In genomic region chr18:75247601-75248421, GRCh38 we compare ENCODE assay signal across 8 cellular contexts. TPM values are rescaled to one million over a fixed set of nuclear protein-coding genes. Genes with fewer than 3 reads are reported as not detected.
DNase-seq lines count a peak whose midpoint lies in the region; ATAC-seq, FAIRE-seq and TF ChIP-seq lines count a peak whose summit lies in the region.

No MANE protein-coding gene starts in this region.

- peaks cover 23% of the 10 kb centered on the region for H3K4me1 ChIP-seq in SJSA1 (replicated peaks)
- peaks cover 27% of the 10 kb centered on the region for H3K4me1 ChIP-seq in endothelial cell of umbilical vein (ENCODE audit: control insufficient read depth, extremely low read depth, insufficient read depth, low read length)

- peak overlapping the region; percentile 83 for H2AFZ ChIP-seq in endothelial cell of umbilical vein (ENCODE audit: low read depth, low read length)

- CTCF ChIA-PET in endothelial cell of umbilical vein (lab: Charles Lee), result interaction anchor here (1.0 to 1.2 kb wide), 3 partner anchors 33 to 352 kb away, joined by 3 to 4 read pairs (median 3); no protein-coding TSS in a partner anchor

- peaks cover 50 to 58% of the 10 kb centered on the region in 2 donors for H3K4me1 Mint-ChIP-seq in natural killer cell treated with Interleukin-12 subunit alpha and Interleukin-12 subunit beta and Interleukin-15 and Interleukin-18, amount 100 ng/mL, for 72 hours (ENCODE audit: low read depth in 2 of 2)

- H4K20me1 ChIP-seq in endothelial cell of umbilical vein (replicated peaks; ENCODE audit: control insufficient read depth, extremely low read depth, insufficient read depth, low read length), result no peaks in the 10 kb centered on the region

- DNase-seq in A172 (ENCODE audit: low spot score) (peak; percentile 27), GM10266 (ENCODE audit: extremely low spot score) (peak; percentile 44), SJSA1 (ENCODE audit: low read depth in 1 of 2, low spot score in 2 of 2) (peak in 1 of 2 experiments; percentile 84), endothelial cell of umbilical vein (ENCODE audit: low read depth, low spot score) (peak; percentile 86), germinal center (ENCODE audit: low spot score) (no peak), epidermal melanocyte (ENCODE audit: insufficient read length, low spot score) (no peak)
- no peak for DNase-seq in natural killer cell treated with Interleukin-12 subunit alpha and Interleukin-12 subunit beta and Interleukin-15 and Interleukin-18, amount 100 ng/mL, for 72 hours (ENCODE audit: low spot score)

- peak; percentile 55 for ATAC-seq in HG03103 (IDR thresholded peaks at IDR 0.05; ENCODE audit: low read depth, unreplicated experiment)
- peak in 1 of 2 donors; percentile 54 for ATAC-seq in natural killer cell treated with Interleukin-12 subunit alpha and Interleukin-12 subunit beta and Interleukin-15 and Interleukin-18, amount 100 ng/mL, for 72 hours

- peak overlapping the region; percentile 76 to 93 for H3K27ac Mint-ChIP-seq in natural killer cell treated with Interleukin-12 subunit alpha and Interleukin-12 subunit beta and Interleukin-15 and Interleukin-18, amount 100 ng/mL, for 72 hours

- no peaks in the 10 kb centered on the region for H3K36me3 Mint-ChIP-seq in natural killer cell treated with Interleukin-12 subunit alpha and Interleukin-12 subunit beta and Interleukin-15 and Interleukin-18, amount 100 ng/mL, for 72 hours

- no peaks in the 10 kb centered on the region for H3K27me3 ChIP-seq in SJSA1 (replicated peaks)
- H3K27me3 ChIP-seq in endothelial cell of umbilical vein (ENCODE audit: control insufficient read depth in 2 of 2, insufficient read depth in 2 of 2, low read length in 2 of 2), result no peaks in the 10 kb centered on the region

- H3K4me3 Mint-ChIP-seq in natural killer cell treated with Interleukin-12 subunit alpha and Interleukin-12 subunit beta and Interleukin-15 and Interleukin-18, amount 100 ng/mL, for 72 hours, result peak overlapping the region; percentile 86

- H3K27me3 Mint-ChIP-seq in natural killer cell treated with Interleukin-12 subunit alpha and Interleukin-12 subunit beta and Interleukin-15 and Interleukin-18, amount 100 ng/mL, for 72 hours, result no peaks in the 10 kb centered on the region

- TSS peak; percentile 36 for BruUV-seq in endothelial cell of umbilical vein (replicated peaks; lab: Mats Ljungman, UMichigan)

- H3K4me2 ChIP-seq in endothelial cell of umbilical vein (ENCODE audit: insufficient read depth, low read length), result peak overlapping the region; percentile 95

- peaks cover 15% of the 10 kb centered on the region for H3K79me2 ChIP-seq in endothelial cell of umbilical vein (ENCODE audit: control insufficient read depth, insufficient read depth, low read length)

- FAIRE-seq in endothelial cell of umbilical vein (lab: Jason Lieb, UNC), result peak; percentile 76

- POLR2A ChIA-PET in endothelial cell of umbilical vein (lab: Charles Lee), result no interaction called here

- no peaks in the 10 kb centered on the region for H3K9me3 ChIP-seq in SJSA1 (replicated peaks)
- H3K9me3 ChIP-seq in endothelial cell of umbilical vein (replicated peaks; ENCODE audit: control insufficient read depth, insufficient read depth, low read length), result no peaks in the 10 kb centered on the region

- dilution Hi-C loops in endothelial cell of umbilical vein (cut with MboI; ENCODE audit: extremely low pct_ligation_motif_present, low sequenced_read_pairs), result no loop called here

- no peak for TF ChIP-seq POLR2A in endothelial cell of umbilical vein (IDR thresholded peaks at IDR 0.05; ENCODE audit: low read depth, low read length)

- TF ChIP-seq CTCF in GM10266 (IDR thresholded peaks at IDR 0.05; ENCODE audit: control insufficient read depth, insufficient read depth, low read depth, missing control alignments) (no peak), endothelial cell of umbilical vein (IDR thresholded peaks at IDR 0.05; ENCODE audit: extremely low read depth in 1 of 2, insufficient read depth in 1 of 2, low read depth in 1 of 2, low read length in 2 of 2) (no peak)

- H3K4me3 ChIP-seq in SJSA1 (peak overlapping the region; percentile 34), endothelial cell of umbilical vein (replicated peaks in 1 of 3; ENCODE audit: insufficient read depth in 1 of 3, low read depth in 1 of 3, low read length in 3 of 3) (peak overlapping the region; percentile 8 to 79 (median 61))

- H3K36me3 ChIP-seq in SJSA1 (no peaks in the 10 kb centered on the region), endothelial cell of umbilical vein (ENCODE audit: control insufficient read depth in 2 of 2, extremely low read depth in 1 of 2, insufficient read depth in 2 of 2, low read length in 2 of 2) (no peaks in the 10 kb centered on the region)

- intact Hi-C loops in endothelial cell of umbilical vein (cut with micrococcal nuclease), result loop anchor here (1.0 kb wide), 4 partner anchors 10 to 39 kb away; partner anchors contain the start of gene PTGR3

- no peaks in the 10 kb centered on the region for H3K9me1 ChIP-seq in endothelial cell of umbilical vein (replicated peaks; ENCODE audit: control insufficient read depth, extremely low read depth, insufficient read depth, low read length)

- no peaks in the 10 kb centered on the region for H3K9me3 Mint-ChIP-seq in natural killer cell treated with Interleukin-12 subunit alpha and Interleukin-12 subunit beta and Interleukin-15 and Interleukin-18, amount 100 ng/mL, for 72 hours

- peak overlapping the region; percentile 78 for H3K9ac ChIP-seq in endothelial cell of umbilical vein (replicated peaks; ENCODE audit: extremely low read depth, insufficient read depth, low read length)

- H3K27ac ChIP-seq in SJSA1 (peak overlapping the region; percentile 83), endothelial cell of umbilical vein (ENCODE audit: insufficient read depth, low read depth, low read length) (peak overlapping the region; percentile 78)

TF ChIP-seq in endothelial cell of umbilical vein, 7 proteins besides CTCF, POLR2A, EP300 and RAD21:
- TF ChIP-seq JUN (IDR thresholded peaks at IDR 0.05; ENCODE audit: borderline replicate concordance, insufficient read depth, insufficient read length, low read depth) (no peak), MYC (IDR thresholded peaks at IDR 0.05; ENCODE audit: low read depth, low read length) (no peak), MAX (IDR thresholded peaks at IDR 0.05; ENCODE audit: insufficient read depth, insufficient read length) (no peak), FOS (IDR thresholded peaks at IDR 0.05; ENCODE audit: borderline replicate concordance, insufficient read depth, low read length) (no peak), EZH2 (IDR thresholded peaks at IDR 0.05; ENCODE audit: borderline replicate concordance, low read depth, low read length, severe bottlenecking) (no peak)

RNA-seq across cellular contexts. Expression of gene TSHZ1, which starts 37.2 kb away (rescaled TPM):
- 2.2 and 2.7 TPM in 2 replicates for total RNA-seq in A172 (2014; rRNA removed; shearing (Covaris generic))
- total RNA-seq in SJSA1 (2014; rRNA removed; shearing (Covaris generic)), result 8.1 and 12.4 TPM in 2 replicates
- total RNA-seq in endothelial cell of umbilical vein, result 10.2 and 11.4 TPM in 2 replicates
- polyA plus RNA-seq in endothelial cell of umbilical vein, result 3.7 and 4.2 TPM in 2 replicates
- 4.4 and 4.6 TPM in 2 replicates for polyA plus RNA-seq in endothelial cell of umbilical vein (2011; cell fraction: cytosol; rRNA removed)
- 5.1 TPM in 2 replicates for polyA plus RNA-seq in endothelial cell of umbilical vein (2011; cell fraction: nucleus; rRNA removed)
- polyA plus RNA-seq in endothelial cell of umbilical vein (2012), result 6.3 and 7.3 TPM in 2 replicates
- polyA minus RNA-seq in endothelial cell of umbilical vein, result 5.9 and 6.0 TPM in 2 replicates
- polyA minus RNA-seq in endothelial cell of umbilical vein (2011; cell fraction: cytosol; rRNA and poly(A)+ RNA removed), result 6.5 TPM
- polyA minus RNA-seq in endothelial cell of umbilical vein (2011; cell fraction: nucleus; rRNA and poly(A)+ RNA removed), result 4.7 and 6.0 TPM in 2 replicates
- total RNA-seq in natural killer cell treated with Interleukin-12 subunit alpha and Interleukin-12 subunit beta and Interleukin-15 and Interleukin-18, amount 100 ng/mL, for 72 hours, result 10 to 100 TPM; 19.8 to 21.0 TPM

RNA-seq across cellular contexts. Expression of gene PTGR3, which starts 38.9 kb away (rescaled TPM):
- total RNA-seq in A172 (2014; rRNA removed; shearing (Covaris generic)), result 7.6 and 7.9 TPM in 2 replicates
- total RNA-seq in SJSA1 (2014; rRNA removed; shearing (Covaris generic)), result 16.2 and 17.4 TPM in 2 replicates
- total RNA-seq in endothelial cell of umbilical vein, result 18.3 and 21.9 TPM in 2 replicates
- 10.0 and 13.9 TPM in 2 replicates for polyA plus RNA-seq in endothelial cell of umbilical vein
- polyA plus RNA-seq in endothelial cell of umbilical vein (2011; cell fraction: cytosol; rRNA removed), result 13.9 and 14.1 TPM in 2 replicates
- 37.1 and 46.1 TPM in 2 replicates for polyA plus RNA-seq in endothelial cell of umbilical vein (2011; cell fraction: nucleus; rRNA removed)
- 15.8 and 20.0 TPM in 2 replicates for polyA plus RNA-seq in endothelial cell of umbilical vein (2012)
- polyA minus RNA-seq in endothelial cell of umbilical vein, result 27.0 and 27.8 TPM in 2 replicates
- polyA minus RNA-seq in endothelial cell of umbilical vein (2011; cell fraction: cytosol; rRNA and poly(A)+ RNA removed), result 19.0 TPM
- polyA minus RNA-seq in endothelial cell of umbilical vein (2011; cell fraction: nucleus; rRNA and poly(A)+ RNA removed), result 16.1 and 17.8 TPM in 2 replicates
- total RNA-seq in natural killer cell treated with Interleukin-12 subunit alpha and Interleukin-12 subunit beta and Interleukin-15 and Interleukin-18, amount 100 ng/mL, for 72 hours, result 10 to 100 TPM; 20.0 to 23.0 TPM

Comparison
In these comparisons a context has a peak if more than half of its experiments do, and no peak if none do; other contexts are left out.
1. DNase-seq: peak in A172 (single experiment), GM10266 (single experiment) and endothelial cell of umbilical vein (single experiment); none in natural killer cell treated with Interleukin-12 subunit alpha and Interleukin-12 subunit beta and Interleukin-15 and Interleukin-18, amount 100 ng/mL, for 72 hours (single experiment), germinal center (single experiment) and epidermal melanocyte (single experiment).